In the genomic region with DNA sequence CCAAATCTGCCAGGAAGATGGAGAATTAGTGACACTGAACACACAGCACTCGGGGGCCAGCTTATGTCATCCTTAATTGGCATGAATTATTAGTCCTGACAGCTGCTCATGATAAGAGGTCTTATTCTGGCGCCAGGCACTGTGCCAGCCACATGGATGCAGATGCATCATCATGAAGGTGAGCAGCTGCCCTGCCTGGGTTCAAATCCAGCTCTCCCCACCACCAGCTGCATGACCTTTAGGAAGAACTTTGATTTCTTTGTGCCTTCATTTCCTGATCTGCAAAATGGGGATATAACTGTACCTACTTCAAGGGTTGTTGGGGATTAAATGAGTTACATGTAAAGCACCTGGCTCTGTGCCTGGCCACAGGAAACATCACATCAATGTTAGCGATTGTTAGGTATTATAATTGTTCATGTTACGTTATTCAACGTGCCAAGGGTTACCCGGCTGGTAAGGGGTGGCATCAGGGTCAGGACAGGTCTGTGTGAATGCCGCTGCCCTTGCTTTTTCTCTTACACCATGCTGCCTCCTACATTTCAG, we compare ENCODE assay signal across 1 cellular context.
TF ChIP-seq lines count a peak whose summit lies in the region.

No MANE protein-coding gene starts in this region.

TF ChIP-seq in GM23338, 12 proteins besides CTCF, POLR2A, EP300 and RAD21 (continued from another document):
- TF ChIP-seq, protein P1, sequence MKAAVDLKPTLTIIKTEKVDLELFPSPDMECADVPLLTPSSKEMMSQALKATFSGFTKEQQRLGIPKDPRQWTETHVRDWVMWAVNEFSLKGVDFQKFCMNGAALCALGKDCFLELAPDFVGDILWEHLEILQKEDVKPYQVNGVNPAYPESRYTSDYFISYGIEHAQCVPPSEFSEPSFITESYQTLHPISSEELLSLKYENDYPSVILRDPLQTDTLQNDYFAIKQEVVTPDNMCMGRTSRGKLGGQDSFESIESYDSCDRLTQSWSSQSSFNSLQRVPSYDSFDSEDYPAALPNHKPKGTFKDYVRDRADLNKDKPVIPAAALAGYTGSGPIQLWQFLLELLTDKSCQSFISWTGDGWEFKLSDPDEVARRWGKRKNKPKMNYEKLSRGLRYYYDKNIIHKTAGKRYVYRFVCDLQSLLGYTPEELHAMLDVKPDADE (IDR thresholded peaks at IDR 0.05) = no peak
- TF ChIP-seq POLR2AphosphoS5 (IDR thresholded peaks at IDR 0.05; ENCODE audit: low read depth) (no peak), JUNB (IDR thresholded peaks at IDR 0.05; ENCODE audit: unreplicated experiment) (no peak)
